Comparison of ENCODE assay signal across 13 cellular contexts in the genomic region with DNA sequence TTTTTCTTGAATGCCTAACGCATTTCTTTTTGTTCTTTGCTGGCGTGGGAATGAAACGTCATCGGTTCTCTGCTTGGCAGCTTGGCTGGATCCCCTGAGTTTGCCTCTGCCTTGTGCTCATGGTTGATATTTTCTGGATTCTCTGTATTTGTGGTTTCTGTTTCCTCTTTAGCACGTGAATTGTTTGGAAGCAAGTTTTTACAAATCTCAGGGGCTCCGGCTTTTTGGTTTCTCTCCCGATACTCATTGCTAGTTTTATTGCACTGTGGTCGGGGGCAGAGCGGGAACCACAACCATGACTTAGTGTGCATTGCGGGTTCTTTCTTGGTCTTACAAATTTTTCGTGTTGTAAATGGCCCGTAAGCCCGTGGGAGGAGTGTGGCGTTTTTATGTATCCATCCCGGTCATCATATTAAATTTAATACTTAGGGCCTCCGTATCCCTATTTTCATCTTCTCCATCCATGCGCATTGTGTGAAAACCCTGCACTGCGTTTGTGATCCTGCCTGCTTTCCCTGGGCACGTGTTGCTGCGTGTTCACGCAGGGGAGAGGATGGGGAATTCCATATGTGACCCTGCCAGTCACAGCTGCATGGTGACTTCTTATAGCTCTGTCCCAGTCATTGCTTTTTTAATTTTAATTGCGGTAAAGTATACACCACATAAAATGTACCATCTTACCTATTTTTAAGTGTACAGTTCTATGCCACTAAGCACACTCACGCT. TPM values are rescaled to one million over a fixed set of nuclear protein-coding genes. Genes with fewer than 3 reads are reported as not detected.
DNase-seq lines count a peak whose midpoint lies in the region; ATAC-seq and TF ChIP-seq lines count a peak whose summit lies in the region.
"Had no signal": no experiment of that assay in that cellular context is flagged by ENCODE, and none has a peak within 500 bp of the region (broad histone marks: within the 10 kb centered on the region; RNA-seq: fewer than 3 reads in every experiment).

No MANE protein-coding gene starts in this region.

- no peaks in the 10 kb centered on the region for H3K4me1 ChIP-seq in CD4-positive, alpha-beta memory T cell (ENCODE audit: insufficient read depth, low read length)
- H3K4me1 ChIP-seq in ovary (ENCODE audit: insufficient read depth), result peaks cover 8% of the 10 kb centered on the region
- peaks cover 23% of the 10 kb centered on the region for H3K4me1 ChIP-seq in GM23248 (ENCODE audit: insufficient read depth)

- TF ChIP-seq CTCF in epithelial cell of esophagus (IDR thresholded peaks at IDR 0.05; ENCODE audit: insufficient read depth, low read depth, low read length, missing control alignments) (no peak), ovary (IDR thresholded peaks at IDR 0.05) (no peak)

- TF ChIP-seq EP300 in ovary (IDR thresholded peaks at IDR 0.05), result no peak

- H3K9me2 ChIP-seq in GM23248 (ENCODE audit: insufficient read depth), result no peaks in the 10 kb centered on the region

- in situ Hi-C loops in GM23248 (cut with MboI), result loop anchor here (10.0 kb wide), 1 partner anchor 396 kb away; no protein-coding TSS in a partner anchor

- H3F3A ChIP-seq in GM23248 (ENCODE audit: insufficient read depth), result peaks cover 13% of the 10 kb centered on the region

- no peaks in the 10 kb centered on the region for H3K79me2 ChIP-seq in GM23248 (ENCODE audit: insufficient read depth)

- no peaks in the 10 kb centered on the region for H3K27me3 ChIP-seq in CD4-positive, alpha-beta memory T cell (ENCODE audit: insufficient read depth, low read length)
- H3K27me3 ChIP-seq in ovary (no peaks in the 10 kb centered on the region), GM23248 (replicated peaks; ENCODE audit: insufficient read depth) (no peaks in the 10 kb centered on the region)

- POLR2A ChIA-PET in CD4-positive, alpha-beta memory T cell (lab: Charles Lee; ENCODE audit: partially characterized antibody), result no interaction called here
- POLR2A ChIA-PET in naive thymus-derived CD8-positive, alpha-beta T cell (lab: Charles Lee), result no interaction called here

- H3K4me3 Mint-ChIP-seq in CD4-positive, alpha-beta memory T cell, result peak overlapping the region in 5 of 8 donors; percentile 6 to 79 (median 47)
- H3K4me3 Mint-ChIP-seq in activated T-helper 1 cell treated with anti-CD3 and anti-CD28 coated beads, Interleukin-12 subunit alpha, Interleukin-12 subunit beta, Interleukin-2, Interleukin-4 antibody, amounts not matched to agents 30 ng/mL and 10 ng/mL and 1 ng/mL, durations not matched to agents 14 hours and 24 hours and 36 hours, result no peak overlapping the region
- peak overlapping the region in 1 of 10 donors; percentile 4 for H3K4me3 Mint-ChIP-seq in naive thymus-derived CD8-positive, alpha-beta T cell

- H3K4me1 Mint-ChIP-seq in CD4-positive, alpha-beta memory T cell, result peaks cover 7 to 20% (median 12%) of the 10 kb centered on the region in 4 donors
- peaks cover 38% of the 10 kb centered on the region for H3K4me1 Mint-ChIP-seq in activated T-helper 1 cell treated with anti-CD3 and anti-CD28 coated beads, Interleukin-12 subunit alpha, Interleukin-12 subunit beta, Interleukin-2, Interleukin-4 antibody, amounts not matched to agents 30 ng/mL and 10 ng/mL and 1 ng/mL, durations not matched to agents 14 hours and 24 hours and 36 hours (ENCODE audit: low read depth)
- H3K4me1 Mint-ChIP-seq in naive thymus-derived CD8-positive, alpha-beta T cell, result peaks cover 3 to 21% (median 15%) of the 10 kb centered on the region in 4 donors

- H4K20me1 ChIP-seq in GM23248 (ENCODE audit: insufficient read depth), result no peaks in the 10 kb centered on the region

- no peaks in the 10 kb centered on the region for H3K9me3 Mint-ChIP-seq in CD4-positive, alpha-beta memory T cell
- no peaks in the 10 kb centered on the region for H3K9me3 Mint-ChIP-seq in activated T-helper 1 cell treated with anti-CD3 and anti-CD28 coated beads, Interleukin-12 subunit alpha, Interleukin-12 subunit beta, Interleukin-2, Interleukin-4 antibody, amounts not matched to agents 30 ng/mL and 10 ng/mL and 1 ng/mL, durations not matched to agents 14 hours and 24 hours and 36 hours
- peaks cover 0 to 1% (median 0%) of the 10 kb centered on the region in 9 donors for H3K9me3 Mint-ChIP-seq in naive thymus-derived CD8-positive, alpha-beta T cell

- TF ChIP-seq POLR2A in ovary (IDR thresholded peaks at IDR 0.05), result no peak

- H3K9ac ChIP-seq in GM23248, result no peak overlapping the region

- H3K27ac ChIP-seq in CD4-positive, alpha-beta memory T cell (ENCODE audit: low read depth, low read length), result no peak overlapping the region
- peak overlapping the region; percentile 20 to 63 for H3K27ac ChIP-seq in ovary
- no peak overlapping the region for H3K27ac ChIP-seq in GM23248
- H3K27ac ChIP-seq: suprapubic skin had no signal

- ATAC-seq in naive thymus-derived CD8-positive, alpha-beta T cell, result no peak

- H3K36me3 Mint-ChIP-seq in CD4-positive, alpha-beta memory T cell, result no peaks in the 10 kb centered on the region
- peaks cover 5% of the 10 kb centered on the region for H3K36me3 Mint-ChIP-seq in activated T-helper 1 cell treated with anti-CD3 and anti-CD28 coated beads, Interleukin-12 subunit alpha, Interleukin-12 subunit beta, Interleukin-2, Interleukin-4 antibody, amounts not matched to agents 30 ng/mL and 10 ng/mL and 1 ng/mL, durations not matched to agents 14 hours and 24 hours and 36 hours (ENCODE audit: low read depth)
- no peaks in the 10 kb centered on the region for H3K36me3 Mint-ChIP-seq in naive thymus-derived CD8-positive, alpha-beta T cell

- DNase-seq in CD4-positive, alpha-beta memory T cell, result no peak
- DNase-seq in OCI-M1 (lab: John Stamatoyannopoulos, UW) (peak; percentile 7), epithelial cell of esophagus (ENCODE audit: low read depth) (peak; percentile 24), ovary (peak in 2 of 5 donors; percentile 33 to 48), GM23248 (no peak)
- no peak for DNase-seq in activated T-helper 1 cell treated with anti-CD3 and anti-CD28 coated beads, Interleukin-12 subunit alpha, Interleukin-12 subunit beta, Interleukin-2, Interleukin-4 antibody, amounts not matched to agents 30 ng/mL and 10 ng/mL and 1 ng/mL, durations not matched to agents 14 hours and 24 hours and 36 hours (ENCODE audit: low spot score)
- no peak for DNase-seq in naive thymus-derived CD8-positive, alpha-beta T cell
- DNase-seq in stimulated activated CD4-positive, alpha-beta T cell treated with anti-CD3 and anti-CD28 coated beads, Interleukin-12 subunit alpha, Interleukin-12 subunit beta, amount 100 ng/mL, for 4 hours, result no peak
- DNase-seq: anterior cingulate cortex, Karpas-422, mesendoderm had no signal

- H3K4me3 ChIP-seq in CD4-positive, alpha-beta memory T cell (ENCODE audit: low read length in 2 of 2), result no peak overlapping the region
- H3K4me3 ChIP-seq in epithelial cell of esophagus (ENCODE audit: low read length) (no peak overlapping the region), ovary (no peak overlapping the region), GM23248 (no peak overlapping the region)
- H3K4me3 ChIP-seq: suprapubic skin had no signal

- 43 to 49% (median 49%) methylated on average over 23 of the region's 23 CpGs for WGBS in ovary, 3 donors
- WGBS in GM23248 (ENCODE audit: low coverage in 1 of 2, low lambda C conversion rate in 2 of 2, missing lambda C conversion rate in 2 of 2), 2 experiments, result 82 to 85% methylated on average over 23 of the region's 23 CpGs

- no peaks in the 10 kb centered on the region for H3K36me3 ChIP-seq in CD4-positive, alpha-beta memory T cell (ENCODE audit: insufficient read depth, low read length)
- no peaks in the 10 kb centered on the region for H3K36me3 ChIP-seq in ovary
- H3K36me3 ChIP-seq in GM23248 (ENCODE audit: low read depth), result no peaks in the 10 kb centered on the region
- H3K36me3 ChIP-seq: suprapubic skin had no signal

- H3K27ac Mint-ChIP-seq in CD4-positive, alpha-beta memory T cell, result peak overlapping the region in 1 of 7 donors; percentile 62
- H3K27ac Mint-ChIP-seq in activated T-helper 1 cell treated with anti-CD3 and anti-CD28 coated beads, Interleukin-12 subunit alpha, Interleukin-12 subunit beta, Interleukin-2, Interleukin-4 antibody, amounts not matched to agents 30 ng/mL and 10 ng/mL and 1 ng/mL, durations not matched to agents 14 hours and 24 hours and 36 hours, result no peak overlapping the region
- H3K27ac Mint-ChIP-seq in naive thymus-derived CD8-positive, alpha-beta T cell, result peak overlapping the region in 2 of 10 donors; percentile 6 to 60
- H3K27ac Mint-ChIP-seq: progenitor cell of endocrine pancreas had no signal

- no peak overlapping the region for H2AFZ ChIP-seq in GM23248

- peaks cover 9 to 21% of the 10 kb centered on the region in 2 donors for H3K27me3 Mint-ChIP-seq in CD4-positive, alpha-beta memory T cell
- H3K27me3 Mint-ChIP-seq in activated T-helper 1 cell treated with anti-CD3 and anti-CD28 coated beads, Interleukin-12 subunit alpha, Interleukin-12 subunit beta, Interleukin-2, Interleukin-4 antibody, amounts not matched to agents 30 ng/mL and 10 ng/mL and 1 ng/mL, durations not matched to agents 14 hours and 24 hours and 36 hours (ENCODE audit: insufficient read depth), result peaks cover 32% of the 10 kb centered on the region
- H3K27me3 Mint-ChIP-seq in naive thymus-derived CD8-positive, alpha-beta T cell, result peaks cover 9 to 53% (median 36%) of the 10 kb centered on the region in 5 donors
- H3K27me3 Mint-ChIP-seq: progenitor cell of endocrine pancreas had no signal

- no peak overlapping the region for H3K4me2 ChIP-seq in GM23248 (ENCODE audit: unreplicated experiment)

- H3K9me3 ChIP-seq in CD4-positive, alpha-beta memory T cell (ENCODE audit: control insufficient read depth in 1 of 2, low read length in 2 of 2), result no peaks in the 10 kb centered on the region
- H3K9me3 ChIP-seq in ovary (no peaks in the 10 kb centered on the region), GM23248 (ENCODE audit: low read depth) (no peaks in the 10 kb centered on the region)
- H3K9me3 ChIP-seq: suprapubic skin had no signal

- intact Hi-C loops in CD4-positive, alpha-beta memory T cell (cut with micrococcal nuclease), result no loop called here
- intact Hi-C loops in ovary (cut with DNase I), result loop anchor here in 1 of 4 donors (10.0 kb wide), 1 partner anchor 56 kb away; no protein-coding TSS in a partner anchor
- intact Hi-C loops in activated T-helper 1 cell treated with anti-CD3 and anti-CD28 coated beads, Interleukin-12 subunit alpha, Interleukin-12 subunit beta, Interleukin-2, Interleukin-4 antibody, amounts not matched to agents 30 ng/mL and 10 ng/mL and 1 ng/mL, durations not matched to agents 14 hours and 24 hours and 36 hours (cut with micrococcal nuclease), result no loop called here

- CTCF ChIA-PET in CD4-positive, alpha-beta memory T cell (lab: Charles Lee; ENCODE audit: partially characterized antibody), result no interaction called here

RNA-seq across cellular contexts. Expression of gene RAMP1, which starts 9.4 kb away (rescaled TPM):
- not detected for total RNA-seq in CD4-positive, alpha-beta memory T cell
- polyA plus RNA-seq in CD4-positive, alpha-beta memory T cell, result 10 to 100 TPM in 1 of 2 donors, 1 to 10 TPM in 1; 1.3 to 10.8 TPM
- 10 to 100 TPM; 22.1 to 62.5 (median 33.6) TPM for total RNA-seq in ovary
- polyA plus RNA-seq in ovary (10 to 100 TPM in 1 of 2 donors, 1 to 10 TPM in 1; 1.8 to 17.3 TPM), GM23248 (2016; fragmentation: Nextera tagmentation; extraction: Ambion mirVana) (11.1 and 11.8 TPM in 2 replicates)
- 19.4 and 21.1 TPM in 2 replicates for total RNA-seq in activated T-helper 1 cell treated with anti-CD3 and anti-CD28 coated beads, Interleukin-12 subunit alpha, Interleukin-12 subunit beta, Interleukin-2, Interleukin-4 antibody, amounts not matched to agents 30 ng/mL and 10 ng/mL and 1 ng/mL, durations not matched to agents 14 hours and 24 hours and 36 hours
- total RNA-seq in naive thymus-derived CD8-positive, alpha-beta T cell, result not detected
- polyA plus RNA-seq in naive thymus-derived CD8-positive, alpha-beta T cell, result 1 to 10 TPM in 1 of 3 donors, not detected in 2; 1.1 TPM
- 4.1 and 4.8 TPM in 2 replicates for total RNA-seq in GM23248 (2014; rRNA removed; shearing (Covaris generic))

Comparison
In these comparisons a context has a peak if more than half of its experiments do, and no peak if none do; other contexts are left out.
1. DNase-seq: peak in OCI-M1 (single experiment) and epithelial cell of esophagus (single experiment); none in CD4-positive, alpha-beta memory T cell (0 of 5), activated T-helper 1 cell treated with anti-CD3 and anti-CD28 coated beads, Interleukin-12 subunit alpha, Interleukin-12 subunit beta, Interleukin-2, Interleukin-4 antibody, amounts not matched to agents 30 ng/mL and 10 ng/mL and 1 ng/mL, durations not matched to agents 14 hours and 24 hours and 36 hours (single experiment), naive thymus-derived CD8-positive, alpha-beta T cell (0 of 10), GM23248 (single experiment) and stimulated activated CD4-positive, alpha-beta T cell treated with anti-CD3 and anti-CD28 coated beads, Interleukin-12 subunit alpha, Interleukin-12 subunit beta, amount 100 ng/mL, for 4 hours (single experiment).
2. H3K27ac ChIP-seq: peak in ovary (2 of 2); none in CD4-positive, alpha-beta memory T cell (single experiment) and GM23248 (single experiment).